15 cellular contexts compared by ENCODE assay signal in the genomic region with DNA sequence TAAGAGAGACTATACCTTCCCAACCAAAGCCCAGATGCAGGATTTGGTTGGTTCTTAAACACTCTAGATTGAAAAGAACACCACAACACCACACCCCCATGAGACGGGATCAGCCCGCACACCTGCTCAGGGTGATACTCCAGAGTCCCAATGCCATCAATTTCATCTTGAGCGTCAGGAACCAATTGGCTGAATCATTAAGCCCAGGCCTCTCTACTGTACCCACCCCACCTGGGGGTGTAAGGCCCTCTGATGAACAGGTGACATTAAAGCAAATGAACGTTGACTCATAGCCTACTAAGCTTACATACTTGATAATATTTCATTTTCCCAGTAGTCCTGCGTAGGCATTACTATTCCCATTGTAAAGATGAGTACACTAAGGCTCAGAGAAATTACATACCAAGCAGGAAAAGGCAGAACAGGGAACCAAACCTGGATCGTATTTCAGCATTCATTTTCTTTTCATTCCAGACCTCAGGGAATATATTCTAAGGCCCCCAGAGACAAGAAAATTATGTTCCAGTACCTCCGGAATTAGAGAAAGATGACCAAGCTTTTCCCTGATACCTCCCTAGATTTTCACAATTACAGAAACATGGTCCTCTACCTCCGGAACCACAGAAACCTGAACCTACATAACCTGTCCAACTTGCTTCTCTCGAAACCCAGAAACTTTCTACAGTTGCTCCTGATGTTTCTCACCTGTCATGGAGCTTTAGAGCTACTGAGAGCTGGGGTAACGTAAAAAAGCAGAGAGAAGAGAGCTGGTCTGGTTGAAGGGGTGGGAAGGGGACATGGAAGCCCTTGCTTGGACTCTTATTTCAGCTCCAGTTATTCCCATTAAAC.
"Had no signal": no experiment of that assay in that cellular context is flagged by ENCODE, and none has a peak within 500 bp of the region (broad histone marks: within the 10 kb centered on the region; RNA-seq: fewer than 3 reads in every experiment).

No MANE protein-coding gene starts in this region.

- H3K27ac ChIP-seq: sigmoid colon, uterus had no signal

- H3K36me3 ChIP-seq: sigmoid colon, uterus had no signal

- H3K4me3 ChIP-seq: lung, sigmoid colon, uterus had no signal

- ATAC-seq: activated naive CD4-positive, alpha-beta T cell treated with anti-CD3 and anti-CD28 coated beads, Interleukin-2, amount 50 U/mL, for 72 hours; WTC11 had no signal

- DNase-seq: activated CD4-positive, alpha-beta memory T cell treated with anti-CD3 and anti-CD28 coated beads, Interleukin-2, amount 10 ng/mL, durations not matched to agents 7 days and 5 days; activated CD4-positive, alpha-beta T cell treated with anti-CD3 and anti-CD28 coated beads for 4 hours; activated effector memory CD4-positive, alpha-beta T cell treated with anti-CD3 and anti-CD28 coated beads, Interleukin-2, amount 50 U/mL, for 16 hours; activated T-cell treated with anti-CD3 and anti-CD28 coated beads, Interleukin-2, amount 50 U/mL, for 48 hours; caudate nucleus; foreskin fibroblast; glutamatergic neuron; midbrain; sigmoid colon; stimulated activated CD4-positive, alpha-beta T cell treated with anti-CD3 and anti-CD28 coated beads, Interleukin-12 subunit alpha, Interleukin-12 subunit beta, amount 100 ng/mL, for 4 hours; stimulated activated CD4-positive, alpha-beta T cell treated with anti-CD3 and anti-CD28 coated beads, Interleukin-2, amount 100 ng/mL, for 24 hours; uterus had no signal

- H3K9me3 ChIP-seq: uterus had no signal

- H3K4me1 ChIP-seq: sigmoid colon, uterus had no signal

- H3K27me3 ChIP-seq: sigmoid colon, uterus had no signal
